2 cellular contexts compared by ENCODE assay signal in the genomic region with DNA sequence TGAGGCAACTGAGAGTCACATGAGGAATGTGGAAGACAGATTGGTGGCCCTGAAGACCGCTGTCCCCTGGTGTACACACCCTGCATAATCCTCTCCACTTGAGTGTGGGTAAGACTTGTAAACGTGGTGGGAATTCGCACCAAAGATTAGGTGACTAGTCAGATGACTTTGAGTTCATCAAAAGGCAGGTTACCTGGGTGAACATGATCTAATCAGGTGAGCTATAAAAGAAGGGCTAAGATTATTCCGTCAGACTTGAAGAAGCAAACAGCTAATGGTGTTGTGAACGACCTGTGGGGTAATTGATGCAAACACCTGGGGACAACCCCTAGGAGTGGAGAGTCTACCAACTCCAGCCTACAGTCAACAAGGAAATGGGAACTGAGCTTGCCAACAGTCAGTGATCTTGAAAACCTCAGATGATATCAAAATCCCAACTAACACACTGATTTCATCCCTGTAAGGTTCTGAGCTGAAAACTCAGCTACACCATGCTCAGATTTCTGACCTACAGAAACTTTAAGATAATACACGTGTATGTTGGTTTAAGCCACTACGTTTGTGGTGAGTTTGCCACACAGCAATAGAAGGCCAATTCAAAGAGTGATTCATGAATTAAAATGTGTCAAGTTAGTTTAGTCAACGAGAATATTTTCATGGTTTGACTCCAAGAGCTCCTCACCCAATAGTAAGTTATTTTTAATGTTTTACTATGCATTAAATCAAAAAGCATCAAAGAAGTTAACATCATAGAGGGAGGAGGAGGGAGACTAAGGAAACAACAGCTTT.
A peak's percentile ranks its signal among the peaks of the same experiment; 100 is the strongest.
TF ChIP-seq lines count a peak whose summit lies in the region.

No MANE protein-coding gene starts in this region.

TF ChIP-seq in HCT116, 20 proteins besides CTCF, POLR2A, EP300 and RAD21:
- TF ChIP-seq FOSL1 (IDR thresholded peaks at IDR 0.05; ENCODE audit: low read depth): no peak
- TF ChIP-seq CEBPB (IDR thresholded peaks at IDR 0.05; ENCODE audit: low read depth): no peak
- TF ChIP-seq ZBTB33 (IDR thresholded peaks at IDR 0.05; ENCODE audit: extremely low read depth, insufficient replicate concordance, low read length): no peak
- TF ChIP-seq SRF (IDR thresholded peaks at IDR 0.05; ENCODE audit: low read depth): no peak
- TF ChIP-seq POLR2AphosphoS5 (IDR thresholded peaks at IDR 0.05; ENCODE audit: low read depth, low read length): no peak
- no peak for TF ChIP-seq CBX3 (IDR thresholded peaks at IDR 0.05; ENCODE audit: low read depth)
- TF ChIP-seq, protein P1, sequence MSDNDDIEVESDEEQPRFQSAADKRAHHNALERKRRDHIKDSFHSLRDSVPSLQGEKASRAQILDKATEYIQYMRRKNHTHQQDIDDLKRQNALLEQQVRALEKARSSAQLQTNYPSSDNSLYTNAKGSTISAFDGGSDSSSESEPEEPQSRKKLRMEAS (IDR thresholded peaks at IDR 0.05): no peak
- no peak for TF ChIP-seq ZFX (IDR thresholded peaks at IDR 0.05)
- no peak for TF ChIP-seq EZH2 (IDR thresholded peaks at IDR 0.05)
- TF ChIP-seq EZH2phosphoT487 (IDR thresholded peaks at IDR 0.05; ENCODE audit: borderline replicate concordance): no peak
- TF ChIP-seq, protein P2, sequence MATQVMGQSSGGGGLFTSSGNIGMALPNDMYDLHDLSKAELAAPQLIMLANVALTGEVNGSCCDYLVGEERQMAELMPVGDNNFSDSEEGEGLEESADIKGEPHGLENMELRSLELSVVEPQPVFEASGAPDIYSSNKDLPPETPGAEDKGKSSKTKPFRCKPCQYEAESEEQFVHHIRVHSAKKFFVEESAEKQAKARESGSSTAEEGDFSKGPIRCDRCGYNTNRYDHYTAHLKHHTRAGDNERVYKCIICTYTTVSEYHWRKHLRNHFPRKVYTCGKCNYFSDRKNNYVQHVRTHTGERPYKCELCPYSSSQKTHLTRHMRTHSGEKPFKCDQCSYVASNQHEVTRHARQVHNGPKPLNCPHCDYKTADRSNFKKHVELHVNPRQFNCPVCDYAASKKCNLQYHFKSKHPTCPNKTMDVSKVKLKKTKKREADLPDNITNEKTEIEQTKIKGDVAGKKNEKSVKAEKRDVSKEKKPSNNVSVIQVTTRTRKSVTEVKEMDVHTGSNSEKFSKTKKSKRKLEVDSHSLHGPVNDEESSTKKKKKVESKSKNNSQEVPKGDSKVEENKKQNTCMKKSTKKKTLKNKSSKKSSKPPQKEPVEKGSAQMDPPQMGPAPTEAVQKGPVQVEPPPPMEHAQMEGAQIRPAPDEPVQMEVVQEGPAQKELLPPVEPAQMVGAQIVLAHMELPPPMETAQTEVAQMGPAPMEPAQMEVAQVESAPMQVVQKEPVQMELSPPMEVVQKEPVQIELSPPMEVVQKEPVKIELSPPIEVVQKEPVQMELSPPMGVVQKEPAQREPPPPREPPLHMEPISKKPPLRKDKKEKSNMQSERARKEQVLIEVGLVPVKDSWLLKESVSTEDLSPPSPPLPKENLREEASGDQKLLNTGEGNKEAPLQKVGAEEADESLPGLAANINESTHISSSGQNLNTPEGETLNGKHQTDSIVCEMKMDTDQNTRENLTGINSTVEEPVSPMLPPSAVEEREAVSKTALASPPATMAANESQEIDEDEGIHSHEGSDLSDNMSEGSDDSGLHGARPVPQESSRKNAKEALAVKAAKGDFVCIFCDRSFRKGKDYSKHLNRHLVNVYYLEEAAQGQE (IDR thresholded peaks at IDR 0.05; ENCODE audit: low read depth): no peak
- TF ChIP-seq TCF7L2 (IDR thresholded peaks at IDR 0.05; ENCODE audit: borderline replicate concordance, extremely low read depth, insufficient read depth, insufficient read length): no peak
TF ChIP-seq in HCT116: peak in this region for 0.

TF ChIP-seq in K562, 482 proteins besides CTCF, POLR2A, EP300 and RAD21:
- TF ChIP-seq, protein P3, sequence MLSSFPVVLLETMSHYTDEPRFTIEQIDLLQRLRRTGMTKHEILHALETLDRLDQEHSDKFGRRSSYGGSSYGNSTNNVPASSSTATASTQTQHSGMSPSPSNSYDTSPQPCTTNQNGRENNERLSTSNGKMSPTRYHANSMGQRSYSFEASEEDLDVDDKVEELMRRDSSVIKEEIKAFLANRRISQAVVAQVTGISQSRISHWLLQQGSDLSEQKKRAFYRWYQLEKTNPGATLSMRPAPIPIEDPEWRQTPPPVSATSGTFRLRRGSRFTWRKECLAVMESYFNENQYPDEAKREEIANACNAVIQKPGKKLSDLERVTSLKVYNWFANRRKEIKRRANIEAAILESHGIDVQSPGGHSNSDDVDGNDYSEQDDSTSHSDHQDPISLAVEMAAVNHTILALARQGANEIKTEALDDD (IDR thresholded peaks at IDR 0.05): peak; percentile 67
- TF ChIP-seq HBP1 (CRISPR knock-in tag; IDR thresholded peaks at IDR 0.05): no peak
- no peak for TF ChIP-seq RREB1 (CRISPR knock-in tag; IDR thresholded peaks at IDR 0.05)
- TF ChIP-seq BHLHE40 (IDR thresholded peaks at IDR 0.05; ENCODE audit: low read length): 0 out of 2 replicates have a peak, but pooled peaks have one; percentile 5
- TF ChIP-seq KDM1A (IDR thresholded peaks at IDR 0.05): peak in 1 of 2 experiments; percentile 34; a peak in 2 of 4 replicates
- TF ChIP-seq CBFA2T3 (IDR thresholded peaks at IDR 0.05): 0 out of 2 replicates have a peak, but pooled peaks have one; percentile 7
